ENCODE assay signal across 1 cellular context in genomic region chr10:33031815-33032320, GRCh38.
TF ChIP-seq lines count a peak whose summit lies in the region.

No MANE protein-coding gene starts in this region.

TF ChIP-seq in IMR-90, 13 proteins besides CTCF, POLR2A, EP300 and RAD21:
- no peak for TF ChIP-seq CEBPB (IDR thresholded peaks at IDR 0.05; ENCODE audit: low read depth, low read length)
- TF ChIP-seq MAFK (IDR thresholded peaks at IDR 0.05; ENCODE audit: low read depth, low read length) = no peak
- TF ChIP-seq BHLHE40 (IDR thresholded peaks at IDR 0.05; ENCODE audit: low read depth, low read length) = no peak
